Comparison of ENCODE assay signal across 8 cellular contexts in the genomic region with DNA sequence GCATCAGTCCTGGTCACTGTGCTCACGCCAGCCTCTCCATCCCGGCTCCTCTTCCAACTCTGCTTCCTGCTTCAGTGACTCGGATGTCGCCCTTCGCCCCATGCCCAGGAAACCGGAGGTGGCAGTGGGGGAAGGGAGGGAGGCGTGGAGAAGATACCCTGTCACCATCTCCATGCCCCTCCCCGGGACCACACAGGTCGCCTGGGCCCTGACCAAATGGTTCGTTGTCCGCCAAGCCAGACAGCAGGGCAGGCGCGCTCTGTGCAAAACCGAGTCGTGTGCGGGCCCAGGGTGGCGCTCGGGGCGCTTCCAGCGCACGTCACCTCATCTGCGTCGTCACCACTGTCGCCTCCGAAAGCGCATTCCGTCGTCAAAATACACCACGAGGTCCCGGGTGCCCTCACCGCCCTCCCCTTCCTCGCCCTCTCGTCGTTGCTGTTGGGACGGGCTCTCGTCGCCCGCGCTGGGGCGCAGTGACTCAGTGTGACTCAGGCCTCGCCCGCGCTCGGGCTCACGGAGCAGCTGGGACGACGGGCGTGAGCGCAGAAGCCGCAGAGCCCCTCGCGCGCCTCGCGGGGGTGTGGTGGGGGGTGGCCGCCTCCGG. TPM values are rescaled to one million over a fixed set of nuclear protein-coding genes. Genes with fewer than 3 reads are reported as not detected.
A peak's percentile ranks its signal among the peaks of the same experiment; 100 is the strongest.
DNase-seq lines count a peak whose midpoint lies in the region; ATAC-seq and TF ChIP-seq lines count a peak whose summit lies in the region.

No MANE protein-coding gene starts in this region.

- in situ Hi-C loops in ACHN (cut with HindIII; ENCODE audit: low pct_ligation_motif_present, low pct_unique_long_range_greater_than_20kb, low sequenced_read_pairs), result no loop called here

- ATAC-seq in activated CD8-positive, alpha-beta T cell treated with anti-CD3 and anti-CD28 coated beads for 36 hours, result peak; percentile 99
- ATAC-seq in GM19395 (IDR thresholded peaks at IDR 0.05; ENCODE audit: unreplicated experiment) (no peak), HG02571 (IDR thresholded peaks at IDR 0.05; ENCODE audit: unreplicated experiment) (no peak)

- peaks cover 5% of the 10 kb centered on the region for H3K9me3 Mint-ChIP-seq in activated CD8-positive, alpha-beta T cell treated with anti-CD3 and anti-CD28 coated beads for 36 hours

- H3K4me1 ChIP-seq in HUES64 (ENCODE audit: insufficient read depth, low read length), result no peaks in the 10 kb centered on the region

- peak; percentile 72 for DNase-seq in ACHN
- peak; percentile 89 for DNase-seq in activated CD8-positive, alpha-beta T cell treated with anti-CD3 and anti-CD28 coated beads for 36 hours
- peak; percentile 54 for DNase-seq in effector CD8-positive, alpha-beta T cell (lab: John Stamatoyannopoulos, UW)
- DNase-seq in midbrain (lab: John Stamatoyannopoulos, UW), result peak; percentile 20
- DNase-seq in stimulated activated CD8-positive, alpha-beta memory T cell treated with anti-CD3 and anti-CD28 coated beads, Interleukin-15, amount 100 ng/mL, for 4 hours (ENCODE audit: low read depth in 2 of 2), result peak; percentile 78 to 80

- intact Hi-C loops in activated CD8-positive, alpha-beta T cell treated with anti-CD3 and anti-CD28 coated beads for 36 hours (cut with micrococcal nuclease), result no loop called here

- H3K27me3 ChIP-seq in HUES64 (ENCODE audit: insufficient read depth, low read length), result peaks cover 19% of the 10 kb centered on the region

- H3K9ac ChIP-seq in HUES64 (ENCODE audit: low read depth, low read length), result peak overlapping the region; percentile 1; the same call in 1 of the 2 replicates

- H3K27ac Mint-ChIP-seq in activated CD8-positive, alpha-beta T cell treated with anti-CD3 and anti-CD28 coated beads for 36 hours, result peak overlapping the region; percentile 55

- CTCF ChIA-PET in activated CD8-positive, alpha-beta T cell treated with anti-CD3 and anti-CD28 coated beads for 36 hours (lab: Charles Lee), result no interaction called here

- TF ChIP-seq CTCF in activated CD8-positive, alpha-beta T cell treated with anti-CD3 and anti-CD28 coated beads for 36 hours (IDR thresholded peaks at IDR 0.05), result no peak

- H3K9me3 ChIP-seq in HUES64 (ENCODE audit: insufficient read depth, low read depth, low read length), result no peaks in the 10 kb centered on the region

- H3K4me1 Mint-ChIP-seq in activated CD8-positive, alpha-beta T cell treated with anti-CD3 and anti-CD28 coated beads for 36 hours (ENCODE audit: low read depth), result peaks cover 16% of the 10 kb centered on the region

- no peak overlapping the region for H3K27ac ChIP-seq in HUES64 (ENCODE audit: low read depth, low read length)

- 93% methylated on average over 57 of the region's 57 CpGs for WGBS in HUES64

- H3K36me3 Mint-ChIP-seq in activated CD8-positive, alpha-beta T cell treated with anti-CD3 and anti-CD28 coated beads for 36 hours (ENCODE audit: low read depth), result peaks cover 5% of the 10 kb centered on the region

- POLR2A ChIA-PET in activated CD8-positive, alpha-beta T cell treated with anti-CD3 and anti-CD28 coated beads for 36 hours (lab: Charles Lee), result interaction anchor here (1.0 kb wide), 1 partner anchor 16 kb away, joined by 3 read pairs; no protein-coding TSS in a partner anchor

- H3K4me3 ChIP-seq in HUES64 (ENCODE audit: low read length), result peak overlapping the region; percentile 50

- H3K36me3 ChIP-seq in HUES64 (ENCODE audit: insufficient read depth, low read length), result no peaks in the 10 kb centered on the region

- H3K27me3 Mint-ChIP-seq in activated CD8-positive, alpha-beta T cell treated with anti-CD3 and anti-CD28 coated beads for 36 hours, result peaks cover 18% of the 10 kb centered on the region

- H3K4me3 Mint-ChIP-seq in activated CD8-positive, alpha-beta T cell treated with anti-CD3 and anti-CD28 coated beads for 36 hours, result peak overlapping the region; percentile 51

RNA-seq across cellular contexts. Expression of a gene that starts 39.2 kb away (rescaled TPM):
- polyA plus RNA-seq in HUES64 (2013, experiment 1 of 2), result 10.4 TPM
- 11.6 TPM for polyA plus RNA-seq in HUES64 (2013, experiment 2 of 2)
- 1 to 10 TPM; 4.3 to 6.2 TPM for total RNA-seq in activated CD8-positive, alpha-beta T cell treated with anti-CD3 and anti-CD28 coated beads for 36 hours

RNA-seq across cellular contexts. Expression of a gene that starts 56.4 kb away (rescaled TPM):
- polyA plus RNA-seq in HUES64 (2013, experiment 1 of 2), result 1.3 TPM
- 2.4 TPM for polyA plus RNA-seq in HUES64 (2013, experiment 2 of 2)
- under 1 TPM; 0.16 to 0.20 TPM for total RNA-seq in activated CD8-positive, alpha-beta T cell treated with anti-CD3 and anti-CD28 coated beads for 36 hours

Comparison
In these comparisons a context has a peak if more than half of its experiments do, and no peak if none do; other contexts are left out.
1. DNase-seq: peak in every context shown above with its lines; median percentile 89 in activated CD8-positive, alpha-beta T cell treated with anti-CD3 and anti-CD28 coated beads for 36 hours; 79 in stimulated activated CD8-positive, alpha-beta memory T cell treated with anti-CD3 and anti-CD28 coated beads, Interleukin-15, amount 100 ng/mL, for 4 hours; 72 in ACHN; 54 in effector CD8-positive, alpha-beta T cell; 20 in midbrain.